In genomic region chr6:141254336-141254735, GRCh38 we compare ENCODE assay signal across 14 cellular contexts.
DNase-seq lines count a peak whose midpoint lies in the region; ATAC-seq and TF ChIP-seq lines count a peak whose summit lies in the region.
"Had no signal": no experiment of that assay in that cellular context is flagged by ENCODE, and none has a peak within 500 bp of the region (broad histone marks: within the 10 kb centered on the region; RNA-seq: fewer than 3 reads in every experiment).

No MANE protein-coding gene starts in this region.

- H2AFZ ChIP-seq in ACC112 (ENCODE audit: low read length, unreplicated experiment) (peak overlapping the region; percentile 9), IMR-90 (replicated peaks; ENCODE audit: low read length, poor library complexity) (peak overlapping the region; percentile 35), fibroblast of lung (ENCODE audit: low read length) (peak overlapping the region; percentile 10)

- CTCF ChIA-PET in IMR-90 (lab: Yijun Ruan, JAX), result interaction anchor here (0.6 kb wide), 1 partner anchor 288 kb away, joined by 4 read pairs; no protein-coding TSS in a partner anchor

- H3K9ac ChIP-seq in IMR-90 (ENCODE audit: low read depth, low read length), result no peak overlapping the region
- no peak overlapping the region for H3K9ac ChIP-seq in fibroblast of lung (ENCODE audit: insufficient read depth, low read length)

- no peak overlapping the region for H3K4ac ChIP-seq in IMR-90 (ENCODE audit: low read depth, low read length)

- in situ Hi-C loops in IMR-90 (cut with MboI; ENCODE audit: low sequenced_read_pairs), result no loop called here
- in situ Hi-C loops in brain microvascular endothelial cell (cut with HindIII; ENCODE audit: low pct_ligation_motif_present, low sequenced_read_pairs), result no loop called here

- no peak overlapping the region for H4K5ac ChIP-seq in IMR-90 (ENCODE audit: low read depth, low read length)

- DNase-seq in IMR-90 (no peak), fibroblast of lung (ENCODE audit: low read depth in 2 of 2) (no peak), tibial artery (no peak), brain microvascular endothelial cell (no peak), activated T-cell treated with anti-CD3 and anti-CD28 coated beads for 4 hours (no peak)
- no peak for DNase-seq in activated CD8-positive, alpha-beta memory T cell treated with anti-CD3 and anti-CD28 coated beads, Interleukin-2, amount 50 U/mL, for 4 hours
- DNase-seq: CD8-positive, alpha-beta T cell; COR-L47; DND-41; GDM1; GM23248; H7 had no signal

- dilution Hi-C loops in IMR-90 (cut with HindIII; ENCODE audit: low sequenced_read_pairs, unreplicated experiment), result no loop called here

- no peak for TF ChIP-seq RAD21 in IMR-90 (IDR thresholded peaks at IDR 0.05; ENCODE audit: low read length)

- no peak overlapping the region for H3K23ac ChIP-seq in IMR-90 (ENCODE audit: low read depth, low read length)

- ATAC-seq in IMR-90 (ENCODE audit: low read depth), result no peak
- ATAC-seq: A549; CD8-positive, alpha-beta T cell had no signal

- no peak for TF ChIP-seq POLR2A in IMR-90 (IDR thresholded peaks at IDR 0.05; ENCODE audit: low read depth, low read length)

- no peak overlapping the region for H2AK9ac ChIP-seq in IMR-90 (replicated peaks; ENCODE audit: low read depth, low read length, poor library complexity)

- no CpG with 5 or more reads among the region's 3 CpGs for WGBS in IMR-90 (ENCODE audit: extremely low coverage in 2 of 2, insufficient read length in 1 of 2), 2 experiments

- H3K4me1 ChIP-seq in ACC112 (ENCODE audit: control insufficient read depth, insufficient read depth, low read length, unreplicated experiment) (peaks cover 21% of the 10 kb centered on the region), IMR-90 (ENCODE audit: control insufficient read depth, insufficient read depth, low read length) (no peaks in the 10 kb centered on the region), fibroblast of lung (ENCODE audit: control insufficient read depth, extremely low read depth, insufficient read depth, low read length) (no peaks in the 10 kb centered on the region), tibial artery (peaks cover 0 to 36% (median 8%) of the 10 kb centered on the region in 4 donors)
- H3K4me1 ChIP-seq: A549 had no signal

- H3K79me1 ChIP-seq in IMR-90 (ENCODE audit: low read depth in 1 of 2, low read length in 2 of 2), result no peaks in the 10 kb centered on the region

- H3K9me3 ChIP-seq in IMR-90 (ENCODE audit: control insufficient read depth, insufficient read depth, low read length), result no peaks in the 10 kb centered on the region
- H3K9me3 ChIP-seq in fibroblast of lung (ENCODE audit: control insufficient read depth, insufficient read depth, low read depth, low read length), result no peaks in the 10 kb centered on the region
- no peaks in the 10 kb centered on the region for H3K9me3 ChIP-seq in tibial artery
- H3K9me3 ChIP-seq: A549 had no signal

- H2BK20ac ChIP-seq in IMR-90 (ENCODE audit: low read depth, low read length), result no peak overlapping the region

- H3K36me3 ChIP-seq in ACC112 (ENCODE audit: insufficient read depth, low read length) (0 out of 2 replicates have a peak, but pooled peaks cover 2% of the 10 kb centered on the region), IMR-90 (ENCODE audit: control insufficient read depth, insufficient read depth, low read length) (no peaks in the 10 kb centered on the region), fibroblast of lung (ENCODE audit: control insufficient read depth, insufficient read depth, low read length) (no peaks in the 10 kb centered on the region), tibial artery (no peaks in the 10 kb centered on the region), brain microvascular endothelial cell (replicated peaks) (no peaks in the 10 kb centered on the region)

- H4K91ac ChIP-seq in IMR-90 (ENCODE audit: insufficient read depth, low read depth, low read length), result no peak overlapping the region

- H3K9me1 ChIP-seq in IMR-90 (ENCODE audit: insufficient read depth, low read length), result no peaks in the 10 kb centered on the region

- intact Hi-C loops in IMR-90 (cut with micrococcal nuclease) (loop anchor here (10.0 kb wide), 1 partner anchor 580 kb away; no protein-coding TSS in a partner anchor), tibial artery (cut with DNase I; ENCODE audit: low total_unique reads) (no loop called here)

- BruUV-seq in IMR-90 (replicated peaks; lab: Mats Ljungman, UMichigan), result no TSS peak

- H3K79me2 ChIP-seq in ACC112 (ENCODE audit: control insufficient read depth, insufficient read depth, low read length, unreplicated experiment) (no peaks in the 10 kb centered on the region), fibroblast of lung (ENCODE audit: control insufficient read depth, insufficient read depth, low read length) (no peaks in the 10 kb centered on the region)

- H2BK15ac ChIP-seq in IMR-90 (ENCODE audit: low read depth, low read length), result no peak overlapping the region

- TF ChIP-seq CTCF in IMR-90 (conservative IDR thresholded peaks at IDR 0.05; ENCODE audit: low read depth, low read length), result no peak
- TF ChIP-seq CTCF in fibroblast of lung (conservative IDR thresholded peaks at IDR 0.05 in 1 of 2, IDR thresholded peaks at IDR 0.05 in 1 of 2; ENCODE audit: low read depth in 1 of 2, low read length in 2 of 2), result no peak
- TF ChIP-seq CTCF in tibial artery (IDR thresholded peaks at IDR 0.05), result no peak
- no peak for TF ChIP-seq CTCF in brain microvascular endothelial cell (IDR thresholded peaks at IDR 0.05; ENCODE audit: low read depth, low read length, missing control alignments)

- H3K56ac ChIP-seq in IMR-90 (ENCODE audit: extremely low read depth, insufficient read depth, low read length), result no peak overlapping the region

- POLR2A ChIA-PET in IMR-90 (lab: Charles Lee; ENCODE audit: unreplicated experiment), result interaction anchor here (0.6 to 0.7 kb wide), 2 partner anchors 17 to 59 kb away, joined by 3 to 4 read pairs; no protein-coding TSS in a partner anchor

- no peak overlapping the region for H2BK5ac ChIP-seq in IMR-90 (ENCODE audit: low read depth, low read length, poor library complexity, severe bottlenecking)

- H2AK5ac ChIP-seq in IMR-90 (ENCODE audit: low read depth, low read length), result no peak overlapping the region

- H4K8ac ChIP-seq in IMR-90 (ENCODE audit: low read depth in 2 of 2, low read length in 2 of 2), result no peak overlapping the region; a peak in 1 of 4 replicates

- H4K20me1 ChIP-seq in IMR-90 (ENCODE audit: insufficient read depth, low read length), result no peaks in the 10 kb centered on the region
- H4K20me1 ChIP-seq in fibroblast of lung (ENCODE audit: control insufficient read depth, extremely low read depth, insufficient read depth, low read length), result no peaks in the 10 kb centered on the region

- H3K4me2 ChIP-seq in IMR-90 (ENCODE audit: low read depth, low read length) (no peak overlapping the region), fibroblast of lung (ENCODE audit: extremely low read depth, insufficient read depth, low read length) (no peak overlapping the region)
- H3K4me2 ChIP-seq: A549 had no signal

- H3K27me3 ChIP-seq in ACC112 (ENCODE audit: insufficient read depth, low read length), result no peaks in the 10 kb centered on the region
- H3K27me3 ChIP-seq in IMR-90 (ENCODE audit: control insufficient read depth, insufficient read depth, low read length), result no peaks in the 10 kb centered on the region
- H3K27me3 ChIP-seq in fibroblast of lung (ENCODE audit: control insufficient read depth, insufficient read depth, low read length), result no peaks in the 10 kb centered on the region
- H3K27me3 ChIP-seq in tibial artery, result no peaks in the 10 kb centered on the region
- H3K27me3 ChIP-seq in brain microvascular endothelial cell (replicated peaks), result no peaks in the 10 kb centered on the region

- no peak overlapping the region for H3K14ac ChIP-seq in IMR-90 (replicated peaks; ENCODE audit: low read depth, low read length)

- no peak overlapping the region for H2BK120ac ChIP-seq in IMR-90 (ENCODE audit: low read depth, low read length)

- no peak overlapping the region for H3K27ac ChIP-seq in ACC112 (ENCODE audit: low read depth, low read length)
- H3K27ac ChIP-seq in IMR-90 (ENCODE audit: insufficient read depth, low read length), result no peak overlapping the region
- no peak overlapping the region for H3K27ac ChIP-seq in fibroblast of lung (ENCODE audit: insufficient read depth, low read length)
- peak overlapping the region; percentile 57 to 67 for H3K27ac ChIP-seq in tibial artery
- H3K27ac ChIP-seq in brain microvascular endothelial cell, result no peak overlapping the region
- H3K27ac ChIP-seq: A549, GM23248 had no signal

- H3K18ac ChIP-seq in IMR-90 (ENCODE audit: low read depth, low read length), result no peak overlapping the region

- no peak overlapping the region for H3K4me3 ChIP-seq in ACC112 (ENCODE audit: low read depth, low read length)
- H3K4me3 ChIP-seq in IMR-90 (ENCODE audit: insufficient read depth, low read depth, low read length), result no peak overlapping the region
- H3K4me3 ChIP-seq in fibroblast of lung (replicated peaks in 1 of 4; ENCODE audit: control extremely low read depth in 1 of 4, insufficient read depth in 1 of 4, low read depth in 3 of 4, low read length in 4 of 4), result no peak overlapping the region
- H3K4me3 ChIP-seq in tibial artery, result no peak overlapping the region
- H3K4me3 ChIP-seq in brain microvascular endothelial cell (ENCODE audit: low read depth, low read length), result no peak overlapping the region
- H3K4me3 ChIP-seq: A549 had no signal

TF ChIP-seq in IMR-90, 13 proteins besides CTCF, POLR2A, EP300 and RAD21 (continues in another document):
- no peak for TF ChIP-seq NFE2L2 (IDR thresholded peaks at IDR 0.05; ENCODE audit: low read depth, low read length)
- no peak for TF ChIP-seq CHD1 (IDR thresholded peaks at IDR 0.05; ENCODE audit: low read depth, low read length)
- TF ChIP-seq MXI1 (IDR thresholded peaks at IDR 0.05; ENCODE audit: borderline replicate concordance, low read depth, low read length), result no peak
- no peak for TF ChIP-seq BHLHE40 (IDR thresholded peaks at IDR 0.05; ENCODE audit: low read depth, low read length)
- no peak for TF ChIP-seq ELK1 (IDR thresholded peaks at IDR 0.05; ENCODE audit: borderline replicate concordance, low read depth, low read length)
- TF ChIP-seq CEBPB (IDR thresholded peaks at IDR 0.05; ENCODE audit: low read depth, low read length), result no peak
- no peak for TF ChIP-seq MAZ (IDR thresholded peaks at IDR 0.05; ENCODE audit: borderline replicate concordance, low read depth, low read length)
- TF ChIP-seq RFX5 (IDR thresholded peaks at IDR 0.05; ENCODE audit: low read depth, low read length), result no peak

Comparison
In these comparisons a context has a peak if more than half of its experiments do, and no peak if none do; other contexts are left out.
1. H3K27ac ChIP-seq: peak in tibial artery (2 of 2); none in ACC112 (single experiment), IMR-90 (single experiment), fibroblast of lung (single experiment) and brain microvascular endothelial cell (single experiment).
2. Peak in every context shown above with its lines, with median percentiles within 50 percentile points of each other: H2AFZ ChIP-seq.